ENCODE assay signal across 1 cellular context in genomic region chr17:76722977-76723376, GRCh38.
TF ChIP-seq lines count a peak whose summit lies in the region.

No MANE protein-coding gene starts in this region.

TF ChIP-seq in K562, 482 proteins besides CTCF, POLR2A, EP300 and RAD21:
- TF ChIP-seq ZNF143 (CRISPR knock-in tag; IDR thresholded peaks at IDR 0.05) = 0 out of 2 replicates have a peak, but pooled peaks have one; percentile 4
